Comparison of ENCODE assay signal across 2 cellular contexts in the genomic region with DNA sequence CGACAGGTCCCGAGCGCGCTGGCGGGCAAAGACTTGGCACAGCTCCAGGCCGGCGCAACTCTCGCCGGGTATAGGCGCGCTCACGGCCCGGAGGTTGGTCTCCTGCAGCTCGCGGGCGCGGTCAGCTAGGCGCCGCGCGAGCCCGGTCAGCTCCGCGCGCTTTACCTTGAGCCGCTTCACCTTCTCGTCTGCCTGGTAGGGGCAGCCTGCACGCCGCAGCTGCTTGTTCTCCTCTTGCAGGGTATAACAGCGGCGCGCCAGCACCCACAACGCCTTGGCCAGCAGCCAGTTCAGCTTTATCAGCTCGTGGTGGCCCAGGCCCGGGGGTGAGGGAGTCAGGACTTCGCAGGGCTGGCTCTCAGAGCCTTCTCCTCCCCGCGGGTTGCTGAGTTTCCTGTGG. TPM values are rescaled to one million over a fixed set of nuclear protein-coding genes. Genes with fewer than 3 reads are reported as not detected.
"Had no signal": no experiment of that assay in that cellular context is flagged by ENCODE, and none has a peak within 500 bp of the region (broad histone marks: within the 10 kb centered on the region; RNA-seq: fewer than 3 reads in every experiment).

No MANE protein-coding gene starts in this region.

RNA-seq across cellular contexts. Expression of a gene that starts 1.7 kb away (rescaled TPM):
- total RNA-seq: ascending aorta, esophagus squamous epithelium had no signal
